In genomic region chr2:71018625-71019024, GRCh38 we compare ENCODE assay signal across 19 cellular contexts. TPM values are rescaled to one million over a fixed set of nuclear protein-coding genes. Genes with fewer than 3 reads are reported as not detected.
DNase-seq lines count a peak whose midpoint lies in the region; ATAC-seq lines count a peak whose summit lies in the region.
"Had no signal": no experiment of that assay in that cellular context is flagged by ENCODE, and none has a peak within 500 bp of the region (broad histone marks: within the 10 kb centered on the region; RNA-seq: fewer than 3 reads in every experiment).

No MANE protein-coding gene starts in this region.

- intact Hi-C loops in activated naive CD4-positive, alpha-beta T cell treated with anti-CD3 and anti-CD28 coated beads for 36 hours (cut with micrococcal nuclease) = no loop called here

- H3K9me3 Mint-ChIP-seq in activated naive CD4-positive, alpha-beta T cell treated with anti-CD3 and anti-CD28 coated beads, Interleukin-2, amount 50 U/mL, for 72 hours = no peaks in the 10 kb centered on the region
- H3K9me3 Mint-ChIP-seq in activated naive CD4-positive, alpha-beta T cell treated with anti-CD3 and anti-CD28 coated beads for 36 hours = no peaks in the 10 kb centered on the region
- H3K9me3 Mint-ChIP-seq in activated T-helper 17 cell treated with anti-CD3 and anti-CD28 coated beads, Interleukin-2, amount 50 U/mL, for 72 hours = no peaks in the 10 kb centered on the region
- H3K9me3 Mint-ChIP-seq: CD4-positive, alpha-beta T cell; CD8-positive, alpha-beta memory T cell; HFFc6 had no signal

- ATAC-seq in activated naive CD4-positive, alpha-beta T cell treated with anti-CD3 and anti-CD28 coated beads, Interleukin-2, amount 50 U/mL, for 72 hours = peak; percentile 54 to 67
- peak; percentile 19 for ATAC-seq in activated T-helper 17 cell treated with anti-CD3 and anti-CD28 coated beads, Interleukin-2, amount 50 U/mL, for 72 hours (replicated peaks)
- ATAC-seq in stimulated activated naive CD8-positive, alpha-beta T cell treated with anti-CD3 and anti-CD28 coated beads, Interleukin-15, Interleukin-2, amounts not matched to agents 100 U/mL and 50 U/mL, for 24 hours = peak; percentile 28
- ATAC-seq in GM19328 (IDR thresholded peaks at IDR 0.05; ENCODE audit: unreplicated experiment) = no peak

- no peak overlapping the region for H3K4me3 Mint-ChIP-seq in activated naive CD4-positive, alpha-beta T cell treated with anti-CD3 and anti-CD28 coated beads for 36 hours
- no peak overlapping the region for H3K4me3 Mint-ChIP-seq in activated T-helper 17 cell treated with anti-CD3 and anti-CD28 coated beads, Interleukin-2, amount 50 U/mL, for 72 hours
- H3K4me3 Mint-ChIP-seq: CD14-positive monocyte; CD4-positive, alpha-beta T cell; CD8-positive, alpha-beta memory T cell; HFFc6 had no signal

- CTCF ChIA-PET in activated naive CD4-positive, alpha-beta T cell treated with anti-CD3 and anti-CD28 coated beads for 36 hours (lab: Charles Lee) = no interaction called here

- H3K4me1 Mint-ChIP-seq in activated naive CD4-positive, alpha-beta T cell treated with anti-CD3 and anti-CD28 coated beads for 36 hours (ENCODE audit: low read depth) = peaks cover 8% of the 10 kb centered on the region
- H3K4me1 Mint-ChIP-seq in activated T-helper 17 cell treated with anti-CD3 and anti-CD28 coated beads, Interleukin-2, amount 50 U/mL, for 72 hours = no peaks in the 10 kb centered on the region

- H3K36me3 Mint-ChIP-seq in activated naive CD4-positive, alpha-beta T cell treated with anti-CD3 and anti-CD28 coated beads, Interleukin-2, amount 50 U/mL, for 72 hours = no peaks in the 10 kb centered on the region
- H3K36me3 Mint-ChIP-seq in activated naive CD4-positive, alpha-beta T cell treated with anti-CD3 and anti-CD28 coated beads for 36 hours (ENCODE audit: low read depth) = no peaks in the 10 kb centered on the region
- H3K36me3 Mint-ChIP-seq in activated T-helper 17 cell treated with anti-CD3 and anti-CD28 coated beads, Interleukin-2, amount 50 U/mL, for 72 hours (ENCODE audit: low read depth) = no peaks in the 10 kb centered on the region
- H3K36me3 Mint-ChIP-seq: CD14-positive monocyte; CD8-positive, alpha-beta memory T cell had no signal

- no peaks in the 10 kb centered on the region for H3K27me3 Mint-ChIP-seq in activated naive CD4-positive, alpha-beta T cell treated with anti-CD3 and anti-CD28 coated beads for 36 hours (ENCODE audit: low read depth)
- H3K27me3 Mint-ChIP-seq in activated T-helper 17 cell treated with anti-CD3 and anti-CD28 coated beads, Interleukin-2, amount 50 U/mL, for 72 hours = peaks cover 6% of the 10 kb centered on the region
- H3K27me3 Mint-ChIP-seq: CD4-positive, alpha-beta T cell had no signal

- no peak overlapping the region for H3K27ac Mint-ChIP-seq in activated naive CD4-positive, alpha-beta T cell treated with anti-CD3 and anti-CD28 coated beads, Interleukin-2, amount 50 U/mL, for 72 hours
- no peak overlapping the region for H3K27ac Mint-ChIP-seq in activated naive CD4-positive, alpha-beta T cell treated with anti-CD3 and anti-CD28 coated beads for 36 hours
- H3K27ac Mint-ChIP-seq in activated T-helper 17 cell treated with anti-CD3 and anti-CD28 coated beads, Interleukin-2, amount 50 U/mL, for 72 hours = no peak overlapping the region
- H3K27ac Mint-ChIP-seq: CD14-positive monocyte; CD4-positive, alpha-beta T cell; CD8-positive, alpha-beta memory T cell; HFFc6 had no signal

- no peak for DNase-seq in activated naive CD4-positive, alpha-beta T cell treated with anti-CD3 and anti-CD28 coated beads, Interleukin-2, amount 50 U/mL, for 72 hours (ENCODE audit: low spot score in 2 of 2)
- DNase-seq in activated naive CD4-positive, alpha-beta T cell treated with anti-CD3 and anti-CD28 coated beads for 36 hours = no peak
- DNase-seq in stimulated activated naive CD8-positive, alpha-beta T cell treated with anti-CD3 and anti-CD28 coated beads, Interleukin-15, Interleukin-2, amounts not matched to agents 100 U/mL and 50 U/mL, for 24 hours = no peak
- DNase-seq in DMS79 (lab: John Stamatoyannopoulos, UW) = no peak
- DNase-seq: 8988T; ACHN; AML-193; BE2C; CD4-positive, alpha-beta T cell; CD8-positive, alpha-beta memory T cell; DMS 273 treated with DMSO at 0.1 percent for 48 hours; DMS79 treated with DMSO at 0.1 percent for 48 hours; GF-D8; GOT3; HFFc6 had no signal

RNA-seq across cellular contexts. Expression of gene TEX261, which starts 24.0 kb away (rescaled TPM):
- total RNA-seq in activated naive CD4-positive, alpha-beta T cell treated with anti-CD3 and anti-CD28 coated beads, Interleukin-2, amount 50 U/mL, for 72 hours = 10 to 100 TPM; 12.1 to 53.6 TPM
- total RNA-seq in activated naive CD4-positive, alpha-beta T cell treated with anti-CD3 and anti-CD28 coated beads for 36 hours = 10 to 100 TPM; 17.8 to 18.7 TPM
- 10 to 100 TPM; 27.2 to 66.9 TPM for total RNA-seq in activated T-helper 17 cell treated with anti-CD3 and anti-CD28 coated beads, Interleukin-2, amount 50 U/mL, for 72 hours

RNA-seq across cellular contexts. Expression of gene ANKRD53, which starts 40.2 kb away (rescaled TPM):
- under 1 TPM in 1 of 2 donors, not detected in 1; 0.60 TPM for total RNA-seq in activated naive CD4-positive, alpha-beta T cell treated with anti-CD3 and anti-CD28 coated beads, Interleukin-2, amount 50 U/mL, for 72 hours
- total RNA-seq in activated naive CD4-positive, alpha-beta T cell treated with anti-CD3 and anti-CD28 coated beads for 36 hours = under 1 TPM in 1 of 2 experiments, not detected in 1; 0.24 TPM
- under 1 TPM in 1 of 2 donors, not detected in 1; 0.56 TPM for total RNA-seq in activated T-helper 17 cell treated with anti-CD3 and anti-CD28 coated beads, Interleukin-2, amount 50 U/mL, for 72 hours
- total RNA-seq: Daoy had no signal

RNA-seq across cellular contexts. Expression of gene NAGK, which starts 49.8 kb away (rescaled TPM):
- total RNA-seq in activated naive CD4-positive, alpha-beta T cell treated with anti-CD3 and anti-CD28 coated beads, Interleukin-2, amount 50 U/mL, for 72 hours = 10 to 100 TPM; 48.4 to 77.4 TPM
- total RNA-seq in activated naive CD4-positive, alpha-beta T cell treated with anti-CD3 and anti-CD28 coated beads for 36 hours = 10 to 100 TPM; 33.2 to 38.3 TPM
- 10 to 100 TPM; 44.1 to 55.4 TPM for total RNA-seq in activated T-helper 17 cell treated with anti-CD3 and anti-CD28 coated beads, Interleukin-2, amount 50 U/mL, for 72 hours
